Comparison of ENCODE assay signal across 8 cellular contexts in genomic region chr11:116879789-116880402, GRCh38. TPM values are rescaled to one million over a fixed set of nuclear protein-coding genes. Genes with fewer than 3 reads are reported as not detected.
A peak's percentile ranks its signal among the peaks of the same experiment; 100 is the strongest.
DNase-seq lines count a peak whose midpoint lies in the region; ATAC-seq and TF ChIP-seq lines count a peak whose summit lies in the region.

No MANE protein-coding gene starts in this region.

- no peaks in the 10 kb centered on the region for H3K27me3 Mint-ChIP-seq in osteocyte (ENCODE audit: unreplicated experiment)

- H3K4me1 Mint-ChIP-seq in osteocyte (ENCODE audit: unreplicated experiment), result peaks cover 4% of the 10 kb centered on the region

- peak; percentile 93 for TF ChIP-seq CTCF in VCaP (conservative IDR thresholded peaks at IDR 0.05)
- TF ChIP-seq CTCF in osteocyte (IDR thresholded peaks at IDR 0.05), result peak; percentile 88

- peaks cover 6% of the 10 kb centered on the region for H3K36me3 Mint-ChIP-seq in osteocyte (ENCODE audit: unreplicated experiment)

- no peak overlapping the region for H3K4me3 Mint-ChIP-seq in osteocyte (ENCODE audit: unreplicated experiment)

- no peak overlapping the region for H3K27ac ChIP-seq in VCaP

- ATAC-seq in GM19043 (IDR thresholded peaks at IDR 0.05; ENCODE audit: low read depth, unreplicated experiment), result peak; percentile 49
- ATAC-seq in GM18909 (IDR thresholded peaks at IDR 0.05; ENCODE audit: poor library complexity, unreplicated experiment), result no peak

- H3K27ac Mint-ChIP-seq in osteocyte (ENCODE audit: unreplicated experiment), result no peak overlapping the region

- H3K9me3 Mint-ChIP-seq in osteocyte (ENCODE audit: unreplicated experiment), result no peaks in the 10 kb centered on the region

- DNase-seq in CD1c-positive myeloid dendritic cell (ENCODE audit: extremely low spot score), result peak; percentile 67
- DNase-seq in NCI-H2107 (lab: John Stamatoyannopoulos, UW), result peak; percentile 19
- peak; percentile 63 for DNase-seq in foreskin melanocyte
- no peak for DNase-seq in osteocyte (ENCODE audit: extremely low spot score, unreplicated experiment)
- DNase-seq in activated CD8-positive, alpha-beta memory T cell treated with anti-CD3 and anti-CD28 coated beads, Interleukin-2, amount 50 U/mL, for 48 hours, result no peak

RNA-seq across cellular contexts. Expression of gene APOA1, which starts 42.5 kb away (rescaled TPM):
- not detected in 2 replicates for total RNA-seq in osteocyte

RNA-seq across cellular contexts. Expression of gene APOC3, which starts 50.2 kb away (rescaled TPM):
- not detected in 2 replicates for total RNA-seq in osteocyte

RNA-seq across cellular contexts. Expression of gene APOA4, which starts 56.8 kb away (rescaled TPM):
- not detected in 2 replicates for total RNA-seq in osteocyte

Comparison
In these comparisons a context has a peak if more than half of its experiments do, and no peak if none do; other contexts are left out.
1. DNase-seq: peak in CD1c-positive myeloid dendritic cell (single experiment), NCI-H2107 (single experiment) and foreskin melanocyte (single experiment); none in osteocyte (single experiment) and activated CD8-positive, alpha-beta memory T cell treated with anti-CD3 and anti-CD28 coated beads, Interleukin-2, amount 50 U/mL, for 48 hours (single experiment).